8 cellular contexts compared by ENCODE assay signal in genomic region chr3:114362815-114363214, GRCh38.
DNase-seq lines count a peak whose midpoint lies in the region; ATAC-seq, FAIRE-seq and TF ChIP-seq lines count a peak whose summit lies in the region.

No MANE protein-coding gene starts in this region.

- no peaks in the 10 kb centered on the region for H3K9me3 Mint-ChIP-seq in astrocyte (ENCODE audit: unreplicated experiment)

- in situ Hi-C loops in IMR-90 (cut with MboI; ENCODE audit: low sequenced_read_pairs), result loop anchor here (25.0 kb wide), 1 partner anchor 1449 kb away; no protein-coding TSS in a partner anchor
- in situ Hi-C loops in brain microvascular endothelial cell (cut with HindIII; ENCODE audit: low pct_ligation_motif_present, low sequenced_read_pairs), result no loop called here

- H4K5ac ChIP-seq in IMR-90 (ENCODE audit: low read depth, low read length), result no peak overlapping the region

- dilution Hi-C loops in IMR-90 (cut with HindIII; ENCODE audit: low sequenced_read_pairs, unreplicated experiment), result no loop called here

- 0 out of 2 replicates have a peak, but pooled peaks cover 1% of the 10 kb centered on the region for H3K4me1 ChIP-seq in IMR-90 (ENCODE audit: control insufficient read depth, insufficient read depth, low read length)
- H3K4me1 ChIP-seq in astrocyte (ENCODE audit: insufficient read depth, low read length), result peaks cover 9% of the 10 kb centered on the region

- H3K56ac ChIP-seq in IMR-90 (ENCODE audit: extremely low read depth, insufficient read depth, low read length), result no peak overlapping the region

- no peak overlapping the region for H2BK15ac ChIP-seq in IMR-90 (ENCODE audit: low read depth, low read length)

- peak; percentile 73 for FAIRE-seq in astrocyte (lab: Jason Lieb, UNC)

- H3K27me3 Mint-ChIP-seq in astrocyte (ENCODE audit: low read depth, unreplicated experiment), result no peaks in the 10 kb centered on the region

- no peak overlapping the region for H3K4ac ChIP-seq in IMR-90 (ENCODE audit: low read depth, low read length)

- H3K27ac Mint-ChIP-seq in astrocyte (ENCODE audit: unreplicated experiment), result peak overlapping the region; percentile 70

- H3K9me1 ChIP-seq in IMR-90 (ENCODE audit: insufficient read depth, low read length), result peaks cover 6% of the 10 kb centered on the region; the same call in 1 of the 2 replicates

- no peak overlapping the region for H3K23ac ChIP-seq in IMR-90 (ENCODE audit: low read depth, low read length)

- ATAC-seq in IMR-90 (ENCODE audit: low read depth), result peak; percentile 53

- TF ChIP-seq CTCF in IMR-90 (conservative IDR thresholded peaks at IDR 0.05; ENCODE audit: low read depth, low read length) (peak; percentile 52), astrocyte (IDR thresholded peaks at IDR 0.05; ENCODE audit: insufficient read depth, low read depth, low read length) (peak; percentile 46), brain microvascular endothelial cell (IDR thresholded peaks at IDR 0.05; ENCODE audit: low read depth, low read length, missing control alignments) (no peak)

- H3K4me3 ChIP-seq in IMR-90 (ENCODE audit: insufficient read depth, low read depth, low read length) (no peak overlapping the region), astrocyte (ENCODE audit: insufficient read depth, low read depth, low read length) (no peak overlapping the region), brain microvascular endothelial cell (ENCODE audit: low read depth, low read length) (no peak overlapping the region)

- TF ChIP-seq POLR2A in IMR-90 (IDR thresholded peaks at IDR 0.05; ENCODE audit: low read depth, low read length), result no peak

- DNase-seq in NCI-H82 (lab: John Stamatoyannopoulos, UW) (peak; percentile 57), NCI-H82 treated with DMSO at 0.1 percent for 48 hours (lab: John Stamatoyannopoulos, UW; ENCODE audit: unreplicated experiment) (no peak), IMR-90 (peak; percentile 48), astrocyte (ENCODE audit: low read depth) (peak; percentile 27), kidney tubule cell (ENCODE audit: low spot score) (peak; percentile 32), cortex of kidney (lab: John Stamatoyannopoulos, UW) (no peak), brain microvascular endothelial cell (no peak), DMS153 treated with DMSO at 0.1 percent for 48 hours (lab: John Stamatoyannopoulos, UW; ENCODE audit: unreplicated experiment) (no peak)

- POLR2A ChIA-PET in IMR-90 (lab: Charles Lee; ENCODE audit: unreplicated experiment), result interaction anchor here (0.6 kb wide), 1 partner anchor 528 kb away, joined by 6 read pairs; no protein-coding TSS in a partner anchor

- H3K9ac ChIP-seq in IMR-90 (ENCODE audit: low read depth, low read length), result no peak overlapping the region
- H3K9ac ChIP-seq in astrocyte (ENCODE audit: low read length), result peak overlapping the region; percentile 35

- peaks cover 2% of the 10 kb centered on the region for H3K36me3 Mint-ChIP-seq in astrocyte (ENCODE audit: low read depth, unreplicated experiment)

- peaks cover 0 to 6% of the 10 kb centered on the region in 2 experiments; a peak in 1 of 4 replicates for H3K79me1 ChIP-seq in IMR-90 (ENCODE audit: low read depth in 1 of 2, low read length in 2 of 2)

- no peak overlapping the region for H2BK5ac ChIP-seq in IMR-90 (ENCODE audit: low read depth, low read length, poor library complexity, severe bottlenecking)

- no peak overlapping the region for H4K91ac ChIP-seq in IMR-90 (ENCODE audit: insufficient read depth, low read depth, low read length)

- CTCF ChIA-PET in IMR-90 (lab: Yijun Ruan, JAX), result interaction anchor here (0.5 to 1.5 kb wide), 5 partner anchors 43 to 729 kb away, joined by 3 to 4 read pairs (median 3); no protein-coding TSS in a partner anchor

- H3K14ac ChIP-seq in IMR-90 (replicated peaks; ENCODE audit: low read depth, low read length), result no peak overlapping the region

- H3K79me2 ChIP-seq in astrocyte (ENCODE audit: insufficient read depth, low read length), result no peaks in the 10 kb centered on the region

- TF ChIP-seq RAD21 in IMR-90 (IDR thresholded peaks at IDR 0.05; ENCODE audit: low read length), result peak; percentile 60

- H3K9me3 ChIP-seq in IMR-90 (ENCODE audit: control insufficient read depth, insufficient read depth, low read length), result no peaks in the 10 kb centered on the region
- no peaks in the 10 kb centered on the region for H3K9me3 ChIP-seq in astrocyte (ENCODE audit: insufficient read depth, low read depth, low read length)

- no peak overlapping the region for H2AK5ac ChIP-seq in IMR-90 (ENCODE audit: low read depth, low read length)

- H4K8ac ChIP-seq in IMR-90 (ENCODE audit: low read depth in 2 of 2, low read length in 2 of 2), result no peak overlapping the region

- no peak overlapping the region for H3K27ac ChIP-seq in IMR-90 (ENCODE audit: insufficient read depth, low read length)
- no peak overlapping the region for H3K27ac ChIP-seq in astrocyte (ENCODE audit: low read depth, low read length)
- H3K27ac ChIP-seq in brain microvascular endothelial cell, result no peak overlapping the region

- H4K20me1 ChIP-seq in IMR-90 (ENCODE audit: insufficient read depth, low read length) (no peaks in the 10 kb centered on the region), astrocyte (ENCODE audit: insufficient read depth, low read length) (no peaks in the 10 kb centered on the region)

- H3K27me3 ChIP-seq in IMR-90 (ENCODE audit: control insufficient read depth, insufficient read depth, low read length) (no peaks in the 10 kb centered on the region), astrocyte (ENCODE audit: insufficient read depth, low read length) (no peaks in the 10 kb centered on the region), brain microvascular endothelial cell (replicated peaks) (no peaks in the 10 kb centered on the region)

- H2AFZ ChIP-seq in IMR-90 (replicated peaks; ENCODE audit: low read length, poor library complexity), result no peak overlapping the region
- H2AFZ ChIP-seq in astrocyte (ENCODE audit: low read depth, low read length), result no peak overlapping the region

- H2BK20ac ChIP-seq in IMR-90 (ENCODE audit: low read depth, low read length), result no peak overlapping the region

- no peak overlapping the region for H2BK120ac ChIP-seq in IMR-90 (ENCODE audit: low read depth, low read length)

- H2AK9ac ChIP-seq in IMR-90 (replicated peaks; ENCODE audit: low read depth, low read length, poor library complexity), result no peak overlapping the region

- H3K4me2 ChIP-seq in IMR-90 (ENCODE audit: low read depth, low read length) (no peak overlapping the region), astrocyte (ENCODE audit: low read length) (no peak overlapping the region)

- H3K36me3 ChIP-seq in IMR-90 (ENCODE audit: control insufficient read depth, insufficient read depth, low read length), result no peaks in the 10 kb centered on the region
- no peaks in the 10 kb centered on the region for H3K36me3 ChIP-seq in astrocyte (ENCODE audit: insufficient read depth, low read length)
- H3K36me3 ChIP-seq in brain microvascular endothelial cell (replicated peaks), result no peaks in the 10 kb centered on the region

- BruUV-seq in IMR-90 (replicated peaks; lab: Mats Ljungman, UMichigan), result no TSS peak

- no peak overlapping the region for H3K4me3 Mint-ChIP-seq in astrocyte (ENCODE audit: unreplicated experiment)

- no peak overlapping the region for H3K18ac ChIP-seq in IMR-90 (ENCODE audit: low read depth, low read length)

- no CpG with 5 or more reads among the region's 1 CpG for WGBS in IMR-90 (ENCODE audit: extremely low coverage in 2 of 2, insufficient read length in 1 of 2), 2 experiments

- H3K4me1 Mint-ChIP-seq in astrocyte (ENCODE audit: low read depth, unreplicated experiment), result peaks cover 29% of the 10 kb centered on the region

- intact Hi-C loops in IMR-90 (cut with micrococcal nuclease), result no loop called here

TF ChIP-seq in IMR-90, 13 proteins besides CTCF, POLR2A, EP300 and RAD21:
- TF ChIP-seq SMC3 (IDR thresholded peaks at IDR 0.05; ENCODE audit: low read depth, low read length) (peak; percentile 56), CHD1 (IDR thresholded peaks at IDR 0.05; ENCODE audit: low read depth, low read length) (no peak)

Comparison
In these comparisons a context has a peak if more than half of its experiments do, and no peak if none do; other contexts are left out.
1. DNase-seq: peak in NCI-H82 (single experiment), IMR-90 (single experiment), astrocyte (single experiment) and kidney tubule cell (single experiment); none in NCI-H82 treated with DMSO at 0.1 percent for 48 hours (single experiment), cortex of kidney (single experiment), brain microvascular endothelial cell (single experiment) and DMS153 treated with DMSO at 0.1 percent for 48 hours (single experiment).